Comparison of ENCODE assay signal across 8 cellular contexts in the genomic region with DNA sequence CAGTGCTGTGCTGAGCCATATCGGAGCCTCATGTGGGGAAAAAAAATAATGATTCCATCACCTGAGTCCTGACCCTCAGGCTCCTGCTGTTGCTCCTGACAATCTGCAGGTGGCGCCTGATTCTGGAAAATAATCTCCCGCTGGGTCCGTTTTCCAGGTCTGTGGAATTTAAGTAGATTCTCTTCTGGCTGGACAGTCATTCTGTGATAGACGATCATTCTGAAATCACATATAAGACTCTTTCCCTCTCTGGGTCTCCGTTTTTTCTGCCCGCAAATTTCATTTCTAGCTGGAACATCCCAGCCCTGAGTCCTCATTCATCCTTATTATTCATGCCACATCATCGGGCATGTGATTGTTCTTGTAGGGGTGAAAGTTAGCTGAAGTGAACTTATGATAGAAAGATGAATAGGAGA. TPM values are rescaled to one million over a fixed set of nuclear protein-coding genes. Genes with fewer than 3 reads are reported as not detected.
A peak's percentile ranks its signal among the peaks of the same experiment; 100 is the strongest.
DNase-seq lines count a peak whose midpoint lies in the region; ATAC-seq, FAIRE-seq and TF ChIP-seq lines count a peak whose summit lies in the region.

No MANE protein-coding gene starts in this region.

- POLR2A ChIA-PET in GM12878 (lab: Charles Lee), result no interaction called here

- SMC1A ChIA-PET in GM12878 (lab: Charles Lee; ENCODE audit: uncharacterized antibody, unreplicated experiment), result interaction anchor here (0.7 to 4.5 kb wide), 8 partner anchors 13 to 331 kb away, joined by 3 to 25 read pairs (median 5); partner anchors contain the start of gene TOR2A

- no peak overlapping the region for H3K9ac ChIP-seq in OCI-LY1 (ENCODE audit: low read length)
- no peak overlapping the region for H3K9ac ChIP-seq in GM12878 (ENCODE audit: control insufficient read depth, insufficient read depth, low read length)

- H4K20me1 ChIP-seq in OCI-LY1 (ENCODE audit: insufficient read depth, low read length), result no peaks in the 10 kb centered on the region
- no peaks in the 10 kb centered on the region for H4K20me1 ChIP-seq in GM12878 (ENCODE audit: control insufficient read depth, insufficient read depth)

- ATAC-seq in GM12878 (peak; percentile 68), HG03521 (IDR thresholded peaks at IDR 0.05; ENCODE audit: unreplicated experiment) (no peak)

- no peaks in the 10 kb centered on the region for H3K4me1 ChIP-seq in OCI-LY1 (ENCODE audit: insufficient read depth, low read length, severe bottlenecking)
- no peaks in the 10 kb centered on the region; the same call in 1 of the 2 replicates for H3K4me1 ChIP-seq in GM12878 (ENCODE audit: control insufficient read depth, insufficient read depth, low read length)

- peak; percentile 67 for TF ChIP-seq CTCF in OCI-LY1 (IDR thresholded peaks at IDR 0.05; ENCODE audit: low read length)
- TF ChIP-seq CTCF in GM12878 (IDR thresholded peaks at IDR 0.05 in 2 of 3, conservative IDR thresholded peaks at IDR 0.05 in 1 of 3; ENCODE audit: control insufficient read depth in 2 of 3, extremely low read depth in 1 of 3, insufficient read depth in 1 of 3, low read depth in 3 of 3, low read length in 3 of 3), result peak; percentile 82 to 86 (median 82)

- FAIRE-seq in HTR-8/SVneo (lab: Jason Lieb, UNC) (no peak), GM12878 (lab: Jason Lieb, UNC) (no peak)

- intact Hi-C loops in GM12878 (cut with micrococcal nuclease; ENCODE audit: unreplicated experiment), result loop anchor here (1.0 kb wide), 3 partner anchors 144 to 331 kb away; no protein-coding TSS in a partner anchor

- no peaks in the 10 kb centered on the region for H3K9me2 ChIP-seq in OCI-LY1 (ENCODE audit: low read depth, low read length)

- TF ChIP-seq POLR2A in GM12878 (IDR thresholded peaks at IDR 0.05; ENCODE audit: low read depth, low read length), result no peak

- no peak overlapping the region for H3K4me2 ChIP-seq in OCI-LY1 (ENCODE audit: low read length)
- no peak overlapping the region for H3K4me2 ChIP-seq in GM12878 (ENCODE audit: control insufficient read depth, insufficient read depth)

- H3K4me3 ChIP-seq in OCI-LY1 (ENCODE audit: low read depth, low read length, poor library complexity, severe bottlenecking), result no peak overlapping the region
- H3K4me3 ChIP-seq in GM12878, result no peak overlapping the region

- in situ Hi-C loops in GM12878 (cut with MboI), result loop anchor here (5.0 kb wide), 3 partner anchors 88 to 327 kb away; partner anchors contain the start of gene ST6GALNAC4

- DNase-seq in DMS114 treated with DMSO at 0.1 percent for 48 hours (lab: John Stamatoyannopoulos, UW; ENCODE audit: unreplicated experiment), result peak; percentile 49
- DNase-seq in HTR-8/SVneo (ENCODE audit: insufficient read length, low spot score), result peak; percentile 69
- DNase-seq in GM12878 (ENCODE audit: low read depth, low spot score), result no peak
- peak; percentile 70 for DNase-seq in iPS-NIHi7 (ENCODE audit: extremely low spot score)
- peak; percentile 48 for DNase-seq in stimulated activated CD8-positive, alpha-beta memory T cell treated with anti-CD3 and anti-CD28 coated beads, Interleukin-4, amount 100 ng/mL, for 48 hours
- no peak for DNase-seq in SKM-1 (lab: John Stamatoyannopoulos, UW; ENCODE audit: unreplicated experiment)

- 12% methylated on average over 8 of the region's 8 CpGs for WGBS in GM12878 (ENCODE audit: insufficient coverage, insufficient replicate concordance, low lambda C conversion rate, missing lambda C conversion rate)

- H3K9me3 ChIP-seq in OCI-LY1 (ENCODE audit: low read length) (no peaks in the 10 kb centered on the region), GM12878 (replicated peaks; ENCODE audit: control insufficient read depth, insufficient read depth, low read length) (no peaks in the 10 kb centered on the region)

- no peaks in the 10 kb centered on the region for H3F3A ChIP-seq in OCI-LY1 (ENCODE audit: insufficient read depth, low read length)

- no peaks in the 10 kb centered on the region; the same call in 1 of the 2 replicates for H3K27me3 ChIP-seq in OCI-LY1 (ENCODE audit: insufficient read depth, low read length)
- H3K27me3 ChIP-seq in GM12878 (replicated peaks in 1 of 2; ENCODE audit: control insufficient read depth in 2 of 2, insufficient read depth in 2 of 2, low read length in 1 of 2), result no peaks in the 10 kb centered on the region; a peak in 1 of 4 replicates

- H3K79me2 ChIP-seq in OCI-LY1 (ENCODE audit: insufficient read depth, low read length) (no peaks in the 10 kb centered on the region), GM12878 (ENCODE audit: control insufficient read depth, insufficient read depth, low read length) (no peaks in the 10 kb centered on the region)

- no TSS peak for BruUV-seq in GM12878 (replicated peaks; lab: Mats Ljungman, UMichigan)

- H3K27ac ChIP-seq in OCI-LY1 (ENCODE audit: low read depth, low read length, poor library complexity, severe bottlenecking), result no peak overlapping the region
- no peak overlapping the region for H3K27ac ChIP-seq in GM12878 (ENCODE audit: control insufficient read depth, insufficient read depth)

- TF ChIP-seq EP300 in GM12878 (IDR thresholded peaks at IDR 0.05; ENCODE audit: borderline replicate concordance in 1 of 2, control insufficient read depth in 1 of 2, low read depth in 2 of 2, low read length in 2 of 2), result no peak

- RAD21 ChIA-PET in GM12878 (lab: Charles Lee; ENCODE audit: unreplicated experiment), result interaction anchor here (0.6 to 3.9 kb wide), 4 partner anchors 14 to 321 kb away, joined by 3 to 24 read pairs (median 10); partner anchors contain the start of gene TOR2A

- H2AFZ ChIP-seq in OCI-LY1 (ENCODE audit: low read length) (no peak overlapping the region), GM12878 (ENCODE audit: control insufficient read depth, low read depth, low read length) (no peak overlapping the region)

- peak; percentile 75 for TF ChIP-seq RAD21 in GM12878 (IDR thresholded peaks at IDR 0.05; ENCODE audit: insufficient read depth, low read depth, low read length)

- H3K36me3 ChIP-seq in OCI-LY1 (ENCODE audit: insufficient read depth, low read length) (no peaks in the 10 kb centered on the region), GM12878 (ENCODE audit: control insufficient read depth in 2 of 2, insufficient read depth in 2 of 2, low read length in 1 of 2) (no peaks in the 10 kb centered on the region)

- CTCF ChIA-PET in GM12878 (lab: Yijun Ruan, JAX), result interaction anchor here (0.6 to 4.4 kb wide), 17 partner anchors 18 to 332 kb away, joined by 3 to 49 read pairs (median 3); partner anchors contain the start of genes TOR2A and ZNF79

TF ChIP-seq in GM12878, 131 proteins besides CTCF, POLR2A, EP300 and RAD21 (continues in another document):
- TF ChIP-seq KDM1A (IDR thresholded peaks at IDR 0.05; ENCODE audit: borderline replicate concordance) (no peak), BHLHE40 (IDR thresholded peaks at IDR 0.05; ENCODE audit: borderline replicate concordance in 1 of 2, low read depth in 2 of 2, low read length in 1 of 2) (no peak), SRF (IDR thresholded peaks at IDR 0.05; ENCODE audit: low read depth in 2 of 2, low read length in 2 of 2) (no peak), GABPA (IDR thresholded peaks at IDR 0.05; ENCODE audit: low read depth) (no peak), LARP7 (IDR thresholded peaks at IDR 0.05) (no peak), EED (IDR thresholded peaks at IDR 0.05; ENCODE audit: low read depth) (0 out of 2 replicates have a peak, but pooled peaks have one; percentile 17), SUZ12 (IDR thresholded peaks at IDR 0.05; ENCODE audit: unreplicated experiment) (no peak), ZNF217 (IDR thresholded peaks at IDR 0.05) (no peak), ZNF622 (IDR thresholded peaks at IDR 0.05) (no peak), STAT3 (IDR thresholded peaks at IDR 0.05; ENCODE audit: low read depth, low read length) (no peak), BACH1 (IDR thresholded peaks at IDR 0.05; ENCODE audit: borderline replicate concordance) (no peak)
- TF ChIP-seq, protein P1, sequence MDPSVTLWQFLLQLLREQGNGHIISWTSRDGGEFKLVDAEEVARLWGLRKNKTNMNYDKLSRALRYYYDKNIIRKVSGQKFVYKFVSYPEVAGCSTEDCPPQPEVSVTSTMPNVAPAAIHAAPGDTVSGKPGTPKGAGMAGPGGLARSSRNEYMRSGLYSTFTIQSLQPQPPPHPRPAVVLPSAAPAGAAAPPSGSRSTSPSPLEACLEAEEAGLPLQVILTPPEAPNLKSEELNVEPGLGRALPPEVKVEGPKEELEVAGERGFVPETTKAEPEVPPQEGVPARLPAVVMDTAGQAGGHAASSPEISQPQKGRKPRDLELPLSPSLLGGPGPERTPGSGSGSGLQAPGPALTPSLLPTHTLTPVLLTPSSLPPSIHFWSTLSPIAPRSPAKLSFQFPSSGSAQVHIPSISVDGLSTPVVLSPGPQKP (IDR thresholded peaks at IDR 0.05; ENCODE audit: low read depth, low read length), result no peak

RNA-seq across cellular contexts. Expression of gene STXBP1, which starts 22.1 kb away (rescaled TPM):
- not detected in 2 replicates for total RNA-seq in GM12878 (2013; cell fraction: nucleolus; rRNA removed)
- total RNA-seq in GM12878 (2014; rRNA removed), result 0.44 TPM in 1 of 2 replicates, not detected in the other
- total RNA-seq in GM12878 (2014; rRNA removed; fragmentation: Illumina TruSeq; extraction: Trizol), result 0.31 TPM in 1 of 2 replicates, not detected in the other
- 0.24 and 0.85 TPM in 2 replicates for total RNA-seq in GM12878 (2021)
- 0.13 TPM for polyA plus RNA-seq in GM12878 (2011; ENCODE audit: low read depth)
- 0.08 and 0.20 TPM in 2 replicates for polyA plus RNA-seq in GM12878 (2011; rRNA removed)
- 0.17 and 0.24 TPM in 2 replicates for polyA plus RNA-seq in GM12878 (2011; cell fraction: cytosol; rRNA removed)
- polyA plus RNA-seq in GM12878 (2011; cell fraction: nucleus; rRNA removed), result 0.12 and 0.26 TPM in 2 replicates
- 0.35 and 0.79 TPM in 2 replicates for polyA plus RNA-seq in GM12878 (2012)
- 0.09 and 1.5 TPM in 2 replicates for polyA plus RNA-seq in GM12878 (2014; fragmentation: Illumina TruSeq; extraction: Trizol)
- under 1 TPM in 1 of 2 experiments, not detected in 1; 0.31 TPM for polyA plus RNA-seq in GM12878 (2014; fragmentation: Nextera tagmentation; extraction: Ambion mirVana)
- polyA plus RNA-seq in GM12878 (2014; rRNA removed), result 0.06 TPM in 1 of 2 replicates, not detected in the other
- under 1 TPM; 0.40 to 0.62 TPM for polyA plus RNA-seq in GM12878 (2016; fragmentation: Nextera tagmentation; extraction: Ambion mirVana)
- not detected in 2 replicates for polyA minus RNA-seq in GM12878 (2011; rRNA and poly(A)+ RNA removed)
- 0.62 and 1.2 TPM in 2 replicates for polyA minus RNA-seq in GM12878 (2011; cell fraction: cytosol; rRNA and poly(A)+ RNA removed)
- polyA minus RNA-seq in GM12878 (2011; cell fraction: nucleus; rRNA and poly(A)+ RNA removed), result 0.10 and 0.12 TPM in 2 replicates

Comparison
In these comparisons a context has a peak if more than half of its experiments do, and no peak if none do; other contexts are left out.
1. DNase-seq: peak in DMS114 treated with DMSO at 0.1 percent for 48 hours (single experiment), HTR-8/SVneo (single experiment), iPS-NIHi7 (single experiment) and stimulated activated CD8-positive, alpha-beta memory T cell treated with anti-CD3 and anti-CD28 coated beads, Interleukin-4, amount 100 ng/mL, for 48 hours (single experiment); none in GM12878 (single experiment) and SKM-1 (single experiment).